1 cellular context compared by ENCODE assay signal in genomic region chr7:48144291-48144768, GRCh38.
TF ChIP-seq lines count a peak whose summit lies in the region.

No MANE protein-coding gene starts in this region.

TF ChIP-seq in HepG2, 621 proteins besides CTCF, POLR2A, EP300 and RAD21 (continued from another document and continues in another):
- TF ChIP-seq, protein P1, sequence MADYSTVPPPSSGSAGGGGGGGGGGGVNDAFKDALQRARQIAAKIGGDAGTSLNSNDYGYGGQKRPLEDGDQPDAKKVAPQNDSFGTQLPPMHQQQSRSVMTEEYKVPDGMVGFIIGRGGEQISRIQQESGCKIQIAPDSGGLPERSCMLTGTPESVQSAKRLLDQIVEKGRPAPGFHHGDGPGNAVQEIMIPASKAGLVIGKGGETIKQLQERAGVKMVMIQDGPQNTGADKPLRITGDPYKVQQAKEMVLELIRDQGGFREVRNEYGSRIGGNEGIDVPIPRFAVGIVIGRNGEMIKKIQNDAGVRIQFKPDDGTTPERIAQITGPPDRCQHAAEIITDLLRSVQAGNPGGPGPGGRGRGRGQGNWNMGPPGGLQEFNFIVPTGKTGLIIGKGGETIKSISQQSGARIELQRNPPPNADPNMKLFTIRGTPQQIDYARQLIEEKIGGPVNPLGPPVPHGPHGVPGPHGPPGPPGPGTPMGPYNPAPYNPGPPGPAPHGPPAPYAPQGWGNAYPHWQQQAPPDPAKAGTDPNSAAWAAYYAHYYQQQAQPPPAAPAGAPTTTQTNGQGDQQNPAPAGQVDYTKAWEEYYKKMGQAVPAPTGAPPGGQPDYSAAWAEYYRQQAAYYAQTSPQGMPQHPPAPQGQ (CRISPR knock-in tag; IDR thresholded peaks at IDR 0.05; ENCODE audit: borderline replicate concordance) = no peak
- TF ChIP-seq NFE2L2 (IDR thresholded peaks at IDR 0.05; ENCODE audit: low read length) (no peak), ZFP90 (CRISPR knock-in tag; IDR thresholded peaks at IDR 0.05; ENCODE audit: borderline replicate concordance) (peak; percentile 41; the same call in 1 of the 2 replicates), GPBP1L1 (CRISPR knock-in tag; IDR thresholded peaks at IDR 0.05) (no peak), ZBTB10 (CRISPR knock-in tag; IDR thresholded peaks at IDR 0.05; ENCODE audit: borderline replicate concordance) (no peak; the same call in 1 of the 2 replicates), ZNF607 (CRISPR knock-in tag; IDR thresholded peaks at IDR 0.05; ENCODE audit: borderline replicate concordance) (no peak; the same call in 1 of the 2 replicates), ZNF773 (CRISPR knock-in tag; IDR thresholded peaks at IDR 0.05; ENCODE audit: borderline replicate concordance) (no peak), ZNF3 (CRISPR knock-in tag; IDR thresholded peaks at IDR 0.05) (peak; percentile 34; the same call in 1 of the 2 replicates), SALL1 (CRISPR knock-in tag; IDR thresholded peaks at IDR 0.05) (peak; percentile 94), ZNF749 (CRISPR knock-in tag; IDR thresholded peaks at IDR 0.05; ENCODE audit: borderline replicate concordance) (0 out of 2 replicates have a peak, but pooled peaks have one; percentile 32), NCOA5 (CRISPR knock-in tag; IDR thresholded peaks at IDR 0.05) (no peak), ZNF556 (CRISPR knock-in tag; IDR thresholded peaks at IDR 0.05; ENCODE audit: borderline replicate concordance) (peak; percentile 54; the same call in 1 of the 2 replicates), ZNF44 (CRISPR knock-in tag; IDR thresholded peaks at IDR 0.05) (no peak), DRAP1 (CRISPR knock-in tag; IDR thresholded peaks at IDR 0.05) (peak; percentile 72), TAF1 (CRISPR knock-in tag; IDR thresholded peaks at IDR 0.05) (no peak), SOX5 (CRISPR knock-in tag; IDR thresholded peaks at IDR 0.05; ENCODE audit: borderline replicate concordance) (peak; percentile 99), ZNF260 (CRISPR knock-in tag; IDR thresholded peaks at IDR 0.05; ENCODE audit: borderline replicate concordance, low read depth) (no peak), MXI1 (IDR thresholded peaks at IDR 0.05; ENCODE audit: borderline replicate concordance, low read depth, low read length) (0 out of 3 replicates have a peak, but pooled peaks have one; percentile 19), ZNF256 (CRISPR knock-in tag; conservative IDR thresholded peaks at IDR 0.05) (no peak), MEF2D (CRISPR knock-in tag; IDR thresholded peaks at IDR 0.05) (peak; percentile 66; the same call in 1 of the 2 replicates), ZNF468 (CRISPR knock-in tag; IDR thresholded peaks at IDR 0.05) (no peak), ZNF768 (CRISPR knock-in tag; IDR thresholded peaks at IDR 0.05) (no peak), SP2 (CRISPR knock-in tag; IDR thresholded peaks at IDR 0.05) (no peak), JDP2 (CRISPR knock-in tag; IDR thresholded peaks at IDR 0.05; ENCODE audit: borderline replicate concordance) (no peak), ZNF143 (CRISPR knock-in tag; IDR thresholded peaks at IDR 0.05) (no peak), MED1 (CRISPR knock-in tag; IDR thresholded peaks at IDR 0.05) (peak; percentile 92), ETV5 (CRISPR knock-in tag; IDR thresholded peaks at IDR 0.05; ENCODE audit: borderline replicate concordance) (peak; percentile 56; the same call in 1 of the 2 replicates), FOSL1 (CRISPR knock-in tag; IDR thresholded peaks at IDR 0.05; ENCODE audit: borderline replicate concordance) (no peak), NAIF1 (CRISPR knock-in tag; IDR thresholded peaks at IDR 0.05; ENCODE audit: borderline replicate concordance) (no peak), SRF (IDR thresholded peaks at IDR 0.05; ENCODE audit: low read depth, low read length) (no peak), ZNF333 (CRISPR knock-in tag; IDR thresholded peaks at IDR 0.05; ENCODE audit: borderline replicate concordance) (no peak), ZNF615 (CRISPR knock-in tag; IDR thresholded peaks at IDR 0.05; ENCODE audit: borderline replicate concordance) (no peak), ZNF557 (CRISPR knock-in tag; IDR thresholded peaks at IDR 0.05) (no peak), MXD1 (CRISPR knock-in tag; IDR thresholded peaks at IDR 0.05) (no peak), FOXK1 (CRISPR knock-in tag; IDR thresholded peaks at IDR 0.05; ENCODE audit: borderline replicate concordance, low read depth) (peak; percentile 80; the same call in 1 of the 2 replicates), ZMYM4 (CRISPR knock-in tag; IDR thresholded peaks at IDR 0.05) (peak; percentile 49; the same call in 1 of the 2 replicates), KLF16 (CRISPR knock-in tag; IDR thresholded peaks at IDR 0.05) (peak in 1 of 2 experiments; percentile 81; a peak in 2 of 4 replicates), FOXO4 (CRISPR knock-in tag; conservative IDR thresholded peaks at IDR 0.05) (no peak), HNRNPL (IDR thresholded peaks at IDR 0.05; ENCODE audit: low read depth, low read length) (no peak), KAT7 (CRISPR knock-in tag; IDR thresholded peaks at IDR 0.05; ENCODE audit: borderline replicate concordance) (peak; percentile 74; the same call in 1 of the 2 replicates), SIN3B (IDR thresholded peaks at IDR 0.05; ENCODE audit: low read length) (no peak), TGIF2 (CRISPR knock-in tag; IDR thresholded peaks at IDR 0.05) (no peak), TSC22D2 (CRISPR knock-in tag; IDR thresholded peaks at IDR 0.05; ENCODE audit: borderline replicate concordance) (peak; percentile 45; the same call in 1 of the 2 replicates), CHCHD3 (CRISPR knock-in tag; IDR thresholded peaks at IDR 0.05) (no peak)
- TF ChIP-seq, protein P2, sequence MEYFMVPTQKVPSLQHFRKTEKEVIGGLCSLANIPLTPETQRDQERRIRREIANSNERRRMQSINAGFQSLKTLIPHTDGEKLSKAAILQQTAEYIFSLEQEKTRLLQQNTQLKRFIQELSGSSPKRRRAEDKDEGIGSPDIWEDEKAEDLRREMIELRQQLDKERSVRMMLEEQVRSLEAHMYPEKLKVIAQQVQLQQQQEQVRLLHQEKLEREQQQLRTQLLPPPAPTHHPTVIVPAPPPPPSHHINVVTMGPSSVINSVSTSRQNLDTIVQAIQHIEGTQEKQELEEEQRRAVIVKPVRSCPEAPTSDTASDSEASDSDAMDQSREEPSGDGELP (IDR thresholded peaks at IDR 0.05; ENCODE audit: borderline replicate concordance, low read depth) = peak; percentile 81
- TF ChIP-seq, protein P3, sequence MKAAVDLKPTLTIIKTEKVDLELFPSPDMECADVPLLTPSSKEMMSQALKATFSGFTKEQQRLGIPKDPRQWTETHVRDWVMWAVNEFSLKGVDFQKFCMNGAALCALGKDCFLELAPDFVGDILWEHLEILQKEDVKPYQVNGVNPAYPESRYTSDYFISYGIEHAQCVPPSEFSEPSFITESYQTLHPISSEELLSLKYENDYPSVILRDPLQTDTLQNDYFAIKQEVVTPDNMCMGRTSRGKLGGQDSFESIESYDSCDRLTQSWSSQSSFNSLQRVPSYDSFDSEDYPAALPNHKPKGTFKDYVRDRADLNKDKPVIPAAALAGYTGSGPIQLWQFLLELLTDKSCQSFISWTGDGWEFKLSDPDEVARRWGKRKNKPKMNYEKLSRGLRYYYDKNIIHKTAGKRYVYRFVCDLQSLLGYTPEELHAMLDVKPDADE (CRISPR knock-in tag; IDR thresholded peaks at IDR 0.05) = no peak
- TF ChIP-seq, protein P4, sequence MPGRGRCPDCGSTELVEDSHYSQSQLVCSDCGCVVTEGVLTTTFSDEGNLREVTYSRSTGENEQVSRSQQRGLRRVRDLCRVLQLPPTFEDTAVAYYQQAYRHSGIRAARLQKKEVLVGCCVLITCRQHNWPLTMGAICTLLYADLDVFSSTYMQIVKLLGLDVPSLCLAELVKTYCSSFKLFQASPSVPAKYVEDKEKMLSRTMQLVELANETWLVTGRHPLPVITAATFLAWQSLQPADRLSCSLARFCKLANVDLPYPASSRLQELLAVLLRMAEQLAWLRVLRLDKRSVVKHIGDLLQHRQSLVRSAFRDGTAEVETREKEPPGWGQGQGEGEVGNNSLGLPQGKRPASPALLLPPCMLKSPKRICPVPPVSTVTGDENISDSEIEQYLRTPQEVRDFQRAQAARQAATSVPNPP (CRISPR knock-in tag; IDR thresholded peaks at IDR 0.05) = no peak
- TF ChIP-seq, protein P5, sequence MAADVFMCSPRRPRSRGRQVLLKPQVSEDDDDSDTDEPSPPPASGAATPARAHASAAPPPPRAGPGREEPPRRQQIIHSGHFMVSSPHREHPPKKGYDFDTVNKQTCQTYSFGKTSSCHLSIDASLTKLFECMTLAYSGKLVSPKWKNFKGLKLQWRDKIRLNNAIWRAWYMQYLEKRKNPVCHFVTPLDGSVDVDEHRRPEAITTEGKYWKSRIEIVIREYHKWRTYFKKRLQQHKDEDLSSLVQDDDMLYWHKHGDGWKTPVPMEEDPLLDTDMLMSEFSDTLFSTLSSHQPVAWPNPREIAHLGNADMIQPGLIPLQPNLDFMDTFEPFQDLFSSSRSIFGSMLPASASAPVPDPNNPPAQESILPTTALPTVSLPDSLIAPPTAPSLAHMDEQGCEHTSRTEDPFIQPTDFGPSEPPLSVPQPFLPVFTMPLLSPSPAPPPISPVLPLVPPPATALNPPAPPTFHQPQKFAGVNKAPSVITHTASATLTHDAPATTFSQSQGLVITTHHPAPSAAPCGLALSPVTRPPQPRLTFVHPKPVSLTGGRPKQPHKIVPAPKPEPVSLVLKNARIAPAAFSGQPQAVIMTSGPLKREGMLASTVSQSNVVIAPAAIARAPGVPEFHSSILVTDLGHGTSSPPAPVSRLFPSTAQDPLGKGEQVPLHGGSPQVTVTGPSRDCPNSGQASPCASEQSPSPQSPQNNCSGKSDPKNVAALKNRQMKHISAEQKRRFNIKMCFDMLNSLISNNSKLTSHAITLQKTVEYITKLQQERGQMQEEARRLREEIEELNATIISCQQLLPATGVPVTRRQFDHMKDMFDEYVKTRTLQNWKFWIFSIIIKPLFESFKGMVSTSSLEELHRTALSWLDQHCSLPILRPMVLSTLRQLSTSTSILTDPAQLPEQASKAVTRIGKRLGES (CRISPR knock-in tag; IDR thresholded peaks at IDR 0.05; ENCODE audit: borderline replicate concordance) = no peak
